ENCODE assay signal across 1 cellular context in the genomic region with DNA sequence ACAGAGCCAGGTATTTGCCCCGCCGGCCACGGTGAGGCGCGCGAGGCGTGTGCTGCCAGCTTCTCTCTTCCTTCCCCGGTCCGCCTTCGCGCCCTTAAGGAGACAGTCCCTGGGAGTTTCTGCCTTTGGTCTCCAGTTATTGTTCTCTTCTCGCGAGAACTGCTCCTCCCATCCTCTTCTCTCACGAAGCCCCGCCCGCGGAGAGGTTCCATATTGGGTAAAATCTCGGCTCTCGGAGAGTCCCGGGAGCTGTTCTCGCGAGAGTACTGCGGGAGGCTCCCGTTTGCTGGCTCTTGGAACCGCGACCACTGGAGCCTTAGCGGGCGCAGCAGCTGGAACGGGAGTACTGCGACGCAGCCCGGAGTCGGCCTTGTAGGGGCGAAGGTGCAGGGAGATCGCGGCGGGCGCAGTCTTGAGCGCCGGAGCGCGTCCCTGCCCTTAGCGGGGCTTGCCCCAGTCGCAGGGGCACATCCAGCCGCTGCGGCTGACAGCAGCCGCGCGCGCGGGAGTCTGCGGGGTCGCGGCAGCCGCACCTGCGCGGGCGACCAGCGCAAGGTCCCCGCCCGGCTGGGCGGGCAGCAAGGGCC.
A peak's percentile ranks its signal among the peaks of the same experiment; 100 is the strongest.
TF ChIP-seq lines count a peak whose summit lies in the region.

MAPK14 (plus strand) TSS at position 308 of the 587 bp plus-strand sequence. CDS start 350 bp downstream, outside the sequence.

TF ChIP-seq in K562, 482 proteins besides CTCF, POLR2A, EP300 and RAD21 (continued from another document):
- TF ChIP-seq, protein P1, sequence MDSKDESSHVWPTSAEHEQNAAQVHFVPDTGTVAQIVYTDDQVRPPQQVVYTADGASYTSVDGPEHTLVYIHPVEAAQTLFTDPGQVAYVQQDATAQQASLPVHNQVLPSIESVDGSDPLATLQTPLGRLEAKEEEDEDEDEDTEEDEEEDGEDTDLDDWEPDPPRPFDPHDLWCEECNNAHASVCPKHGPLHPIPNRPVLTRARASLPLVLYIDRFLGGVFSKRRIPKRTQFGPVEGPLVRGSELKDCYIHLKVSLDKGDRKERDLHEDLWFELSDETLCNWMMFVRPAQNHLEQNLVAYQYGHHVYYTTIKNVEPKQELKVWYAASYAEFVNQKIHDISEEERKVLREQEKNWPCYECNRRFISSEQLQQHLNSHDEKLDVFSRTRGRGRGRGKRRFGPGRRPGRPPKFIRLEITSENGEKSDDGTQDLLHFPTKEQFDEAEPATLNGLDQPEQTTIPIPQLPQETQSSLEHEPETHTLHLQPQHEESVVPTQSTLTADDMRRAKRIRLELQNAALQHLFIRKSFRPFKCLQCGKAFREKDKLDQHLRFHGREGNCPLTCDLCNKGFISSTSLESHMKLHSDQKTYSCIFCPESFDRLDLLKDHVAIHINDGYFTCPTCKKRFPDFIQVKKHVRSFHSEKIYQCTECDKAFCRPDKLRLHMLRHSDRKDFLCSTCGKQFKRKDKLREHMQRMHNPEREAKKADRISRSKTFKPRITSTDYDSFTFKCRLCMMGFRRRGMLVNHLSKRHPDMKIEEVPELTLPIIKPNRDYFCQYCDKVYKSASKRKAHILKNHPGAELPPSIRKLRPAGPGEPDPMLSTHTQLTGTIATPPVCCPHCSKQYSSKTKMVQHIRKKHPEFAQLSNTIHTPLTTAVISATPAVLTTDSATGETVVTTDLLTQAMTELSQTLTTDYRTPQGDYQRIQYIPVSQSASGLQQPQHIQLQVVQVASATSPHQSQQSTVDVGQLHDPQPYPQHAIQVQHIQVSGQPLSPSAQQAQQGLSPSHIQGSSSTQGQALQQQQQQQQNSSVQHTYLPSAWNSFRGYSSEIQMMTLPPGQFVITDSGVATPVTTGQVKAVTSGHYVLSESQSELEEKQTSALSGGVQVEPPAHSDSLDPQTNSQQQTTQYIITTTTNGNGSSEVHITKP (IDR thresholded peaks at IDR 0.05; ENCODE audit: partially characterized antibody): peak; percentile 6
- TF ChIP-seq, protein P2, sequence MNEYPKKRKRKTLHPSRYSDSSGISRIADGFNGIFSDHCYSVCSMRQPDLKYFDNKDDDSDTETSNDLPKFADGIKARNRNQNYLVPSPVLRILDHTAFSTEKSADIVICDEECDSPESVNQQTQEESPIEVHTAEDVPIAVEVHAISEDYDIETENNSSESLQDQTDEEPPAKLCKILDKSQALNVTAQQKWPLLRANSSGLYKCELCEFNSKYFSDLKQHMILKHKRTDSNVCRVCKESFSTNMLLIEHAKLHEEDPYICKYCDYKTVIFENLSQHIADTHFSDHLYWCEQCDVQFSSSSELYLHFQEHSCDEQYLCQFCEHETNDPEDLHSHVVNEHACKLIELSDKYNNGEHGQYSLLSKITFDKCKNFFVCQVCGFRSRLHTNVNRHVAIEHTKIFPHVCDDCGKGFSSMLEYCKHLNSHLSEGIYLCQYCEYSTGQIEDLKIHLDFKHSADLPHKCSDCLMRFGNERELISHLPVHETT (CRISPR knock-in tag; conservative IDR thresholded peaks at IDR 0.05 in 1 of 2, IDR thresholded peaks at IDR 0.05 in 1 of 2): peak in 1 of 2 experiments; percentile 77; a peak in 2 of 4 replicates
- TF ChIP-seq, protein P3, sequence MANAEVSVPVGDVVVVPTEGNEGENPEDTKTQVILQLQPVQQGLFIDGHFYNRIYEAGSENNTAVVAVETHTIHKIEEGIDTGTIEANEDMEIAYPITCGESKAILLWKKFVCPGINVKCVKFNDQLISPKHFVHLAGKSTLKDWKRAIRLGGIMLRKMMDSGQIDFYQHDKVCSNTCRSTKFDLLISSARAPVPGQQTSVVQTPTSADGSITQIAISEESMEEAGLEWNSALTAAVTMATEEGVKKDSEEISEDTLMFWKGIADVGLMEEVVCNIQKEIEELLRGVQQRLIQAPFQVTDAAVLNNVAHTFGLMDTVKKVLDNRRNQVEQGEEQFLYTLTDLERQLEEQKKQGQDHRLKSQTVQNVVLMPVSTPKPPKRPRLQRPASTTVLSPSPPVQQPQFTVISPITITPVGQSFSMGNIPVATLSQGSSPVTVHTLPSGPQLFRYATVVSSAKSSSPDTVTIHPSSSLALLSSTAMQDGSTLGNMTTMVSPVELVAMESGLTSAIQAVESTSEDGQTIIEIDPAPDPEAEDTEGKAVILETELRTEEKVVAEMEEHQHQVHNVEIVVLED (CRISPR knock-in tag; IDR thresholded peaks at IDR 0.05): no peak
- TF ChIP-seq USF1 (CRISPR knock-in tag; IDR thresholded peaks at IDR 0.05) (no peak), MTA1 (IDR thresholded peaks at IDR 0.05; ENCODE audit: borderline replicate concordance) (peak; percentile 12; the same call in 1 of the 2 replicates), L3MBTL2 (IDR thresholded peaks at IDR 0.05) (peak; percentile 94), TAF1 (IDR thresholded peaks at IDR 0.05; ENCODE audit: control insufficient read depth, extremely low read depth, insufficient read depth, low read length, severe bottlenecking) (peak; percentile 91), ZNF121 (CRISPR knock-in tag; conservative IDR thresholded peaks at IDR 0.05) (no peak), FOXP4 (CRISPR knock-in tag; IDR thresholded peaks at IDR 0.05; ENCODE audit: borderline replicate concordance) (no peak), ZNF449 (CRISPR knock-in tag; IDR thresholded peaks at IDR 0.05) (no peak), NCOA4 (IDR thresholded peaks at IDR 0.05; ENCODE audit: partially characterized antibody) (no peak), ERF (CRISPR knock-in tag; IDR thresholded peaks at IDR 0.05) (peak; percentile 83; the same call in 1 of the 2 replicates), PCBP1 (IDR thresholded peaks at IDR 0.05; ENCODE audit: low read depth, low read length, poor library complexity, severe bottlenecking) (no peak), ZNF57 (CRISPR knock-in tag; IDR thresholded peaks at IDR 0.05) (0 out of 2 replicates have a peak, but pooled peaks have one; percentile 20), OTX1 (CRISPR knock-in tag; IDR thresholded peaks at IDR 0.05) (0 out of 2 replicates have a peak, but pooled peaks have one; percentile 3), TBP (optimal IDR thresholded peaks at IDR 0.05; ENCODE audit: low read depth, low read length) (peak; percentile 92), CEBPB (tag; IDR thresholded peaks at IDR 0.05) (no peak), POLR2AphosphoS5 (IDR thresholded peaks at IDR 0.05; ENCODE audit: control insufficient read depth, insufficient read depth, low read depth, low read length) (peak; percentile 93), RNF2 (IDR thresholded peaks at IDR 0.05) (peak; percentile 46; the same call in 1 of the 2 replicates), SIN3A (IDR thresholded peaks at IDR 0.05; ENCODE audit: borderline replicate concordance in 2 of 2, control insufficient read depth in 1 of 2, low read depth in 2 of 2, low read length in 2 of 2) (peak in 1 of 2 experiments; percentile 83; a peak in 3 of 4 replicates), RB1 (IDR thresholded peaks at IDR 0.05; ENCODE audit: low read depth) (peak; percentile 90), SIN3B (IDR thresholded peaks at IDR 0.05; ENCODE audit: low read depth) (peak; percentile 78), ZNF134 (CRISPR knock-in tag; conservative IDR thresholded peaks at IDR 0.05) (no peak), YY1 (IDR thresholded peaks at IDR 0.05; ENCODE audit: borderline replicate concordance in 1 of 3, control insufficient read depth in 1 of 3, extremely low read depth in 1 of 3, insufficient read depth in 3 of 3, insufficient read length in 1 of 3, insufficient replicate concordance in 2 of 3, low read depth in 1 of 3, low read length in 2 of 3) (peak in 2 of 3 experiments; percentile 50 to 62), ZBTB9 (CRISPR knock-in tag; IDR thresholded peaks at IDR 0.05) (peak; percentile 81; the same call in 1 of the 2 replicates), ZNF76 (CRISPR knock-in tag; IDR thresholded peaks at IDR 0.05; ENCODE audit: borderline replicate concordance) (peak; percentile 76; the same call in 1 of the 2 replicates)
- TF ChIP-seq, protein P4, sequence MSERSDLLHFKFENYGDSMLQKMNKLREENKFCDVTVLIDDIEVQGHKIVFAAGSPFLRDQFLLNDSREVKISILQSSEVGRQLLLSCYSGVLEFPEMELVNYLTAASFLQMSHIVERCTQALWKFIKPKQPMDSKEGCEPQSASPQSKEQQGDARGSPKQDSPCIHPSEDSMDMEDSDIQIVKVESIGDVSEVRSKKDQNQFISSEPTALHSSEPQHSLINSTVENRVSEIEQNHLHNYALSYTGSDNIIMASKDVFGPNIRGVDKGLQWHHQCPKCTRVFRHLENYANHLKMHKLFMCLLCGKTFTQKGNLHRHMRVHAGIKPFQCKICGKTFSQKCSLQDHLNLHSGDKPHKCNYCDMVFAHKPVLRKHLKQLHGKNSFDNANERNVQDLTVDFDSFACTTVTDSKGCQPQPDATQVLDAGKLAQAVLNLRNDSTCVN (CRISPR knock-in tag; IDR thresholded peaks at IDR 0.05): no peak
- TF ChIP-seq, protein P5, sequence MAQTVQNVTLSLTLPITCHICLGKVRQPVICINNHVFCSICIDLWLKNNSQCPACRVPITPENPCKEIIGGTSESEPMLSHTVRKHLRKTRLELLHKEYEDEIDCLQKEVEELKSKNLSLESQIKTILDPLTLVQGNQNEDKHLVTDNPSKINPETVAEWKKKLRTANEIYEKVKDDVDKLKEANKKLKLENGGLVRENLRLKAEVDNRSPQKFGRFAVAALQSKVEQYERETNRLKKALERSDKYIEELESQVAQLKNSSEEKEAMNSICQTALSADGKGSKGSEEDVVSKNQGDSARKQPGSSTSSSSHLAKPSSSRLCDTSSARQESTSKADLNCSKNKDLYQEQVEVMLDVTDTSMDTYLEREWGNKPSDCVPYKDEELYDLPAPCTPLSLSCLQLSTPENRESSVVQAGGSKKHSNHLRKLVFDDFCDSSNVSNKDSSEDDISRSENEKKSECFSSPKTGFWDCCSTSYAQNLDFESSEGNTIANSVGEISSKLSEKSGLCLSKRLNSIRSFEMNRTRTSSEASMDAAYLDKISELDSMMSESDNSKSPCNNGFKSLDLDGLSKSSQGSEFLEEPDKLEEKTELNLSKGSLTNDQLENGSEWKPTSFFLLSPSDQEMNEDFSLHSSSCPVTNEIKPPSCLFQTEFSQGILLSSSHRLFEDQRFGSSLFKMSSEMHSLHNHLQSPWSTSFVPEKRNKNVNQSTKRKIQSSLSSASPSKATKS (CRISPR knock-in tag; IDR thresholded peaks at IDR 0.05): no peak
